ENCODE assay signal across 8 cellular contexts in genomic region chr20:33663161-33664084, GRCh38. TPM values are rescaled to one million over a fixed set of nuclear protein-coding genes. Genes with fewer than 3 reads are reported as not detected.
A peak's percentile ranks its signal among the peaks of the same experiment; 100 is the strongest.
DNase-seq lines count a peak whose midpoint lies in the region; ATAC-seq and TF ChIP-seq lines count a peak whose summit lies in the region.

No MANE protein-coding gene starts in this region.

- DNase-seq in ACHN, result peak; percentile 74
- peak; percentile 65 for DNase-seq in HT1080 (ENCODE audit: low read depth)
- DNase-seq in OCI-LY7 (ENCODE audit: low spot score), result peak; percentile 91
- DNase-seq in activated T-cell treated with anti-CD3 and anti-CD28 coated beads for 1 hour (ENCODE audit: low read depth), result peak; percentile 76
- DNase-seq in epidermal melanocyte (ENCODE audit: insufficient read length, low spot score), result peak; percentile 71
- peak; percentile 67 for DNase-seq in middle frontal gyrus (ENCODE audit: extremely low spot score, low spot score)
- peak; percentile 77 to 85 for DNase-seq in stimulated activated CD8-positive, alpha-beta memory T cell treated with anti-CD3 and anti-CD28 coated beads, Interleukin-2, amount 100 ng/mL, for 48 hours (ENCODE audit: low read depth in 2 of 2)

- 0 out of 2 replicates have a peak, but pooled peaks cover 3% of the 10 kb centered on the region for H4K20me1 ChIP-seq in OCI-LY7 (ENCODE audit: insufficient read depth, low read length)

- peaks cover 42% of the 10 kb centered on the region for H3K4me1 ChIP-seq in OCI-LY7 (ENCODE audit: insufficient read depth, low read length, poor library complexity, severe bottlenecking)

- H3K9me3 ChIP-seq in OCI-LY7 (ENCODE audit: low read length), result no peaks in the 10 kb centered on the region

- intact Hi-C loops in OCI-LY7 (cut with micrococcal nuclease; ENCODE audit: unreplicated experiment), result no loop called here

- CTCF ChIA-PET in OCI-LY7 (lab: Charles Lee; ENCODE audit: unreplicated experiment), result no interaction called here

- POLR2A ChIA-PET in OCI-LY7 (lab: Charles Lee), result interaction anchor here (0.6 to 2.1 kb wide), 9 partner anchors 16 to 375 kb away, joined by 3 to 6 read pairs (median 3); partner anchors contain the start of genes CBFA2T2 and E2F1

- H3K36me3 ChIP-seq in OCI-LY7 (ENCODE audit: insufficient read depth, low read length), result peaks cover 11% of the 10 kb centered on the region; the same call in 1 of the 2 replicates

- H3K79me2 ChIP-seq in OCI-LY7 (ENCODE audit: insufficient read depth, low read depth, low read length), result peaks cover 4% of the 10 kb centered on the region; the same call in 1 of the 2 replicates

- no TSS peak for BruUV-seq in OCI-LY7 (replicated peaks; lab: Mats Ljungman, UMichigan)

- peak; percentile 43 for ATAC-seq in GM18907 (IDR thresholded peaks at IDR 0.05; ENCODE audit: unreplicated experiment)

- in situ Hi-C loops in ACHN (cut with HindIII; ENCODE audit: low pct_ligation_motif_present, low pct_unique_long_range_greater_than_20kb, low sequenced_read_pairs), result no loop called here

- peak overlapping the region; percentile 85 for H3K4me2 ChIP-seq in OCI-LY7 (ENCODE audit: low read length)

- peak overlapping the region; percentile 65 for H2AFZ ChIP-seq in OCI-LY7 (ENCODE audit: low read length)

- H3K9me2 ChIP-seq in OCI-LY7 (ENCODE audit: insufficient read depth, low read length), result no peaks in the 10 kb centered on the region

- H3K27ac ChIP-seq in OCI-LY7 (ENCODE audit: low read depth, low read length, poor library complexity, severe bottlenecking), result peak overlapping the region; percentile 66

- TF ChIP-seq CTCF in OCI-LY7 (conservative IDR thresholded peaks at IDR 0.05; ENCODE audit: low read length), result no peak

- peak overlapping the region; percentile 72 for H3K4me3 ChIP-seq in OCI-LY7 (ENCODE audit: low read depth, low read length, poor library complexity, severe bottlenecking)

RNA-seq across cellular contexts. Expression of gene C20orf144, which starts 1.3 kb away (rescaled TPM):
- 0.16 TPM in 1 of 2 replicates, not detected in the other for total RNA-seq in HT1080 (2014; rRNA removed; shearing (Covaris generic))
- 0.06 and 0.17 TPM in 2 replicates for polyA plus RNA-seq in HT1080 (2015; cell fraction: cytosol; rRNA removed)
- polyA plus RNA-seq in HT1080 (2015; cell fraction: nucleus; rRNA removed), result not detected in 2 replicates
- 0.18 and 0.44 TPM in 2 replicates for total RNA-seq in OCI-LY7 (2014; rRNA removed; shearing (Covaris generic))
- total RNA-seq in OCI-LY7 (2022), result 0.31 and 0.42 TPM in 2 replicates

RNA-seq across cellular contexts. Expression of gene ACTL10, which starts 3.3 kb away (rescaled TPM):
- 0.06 TPM in 1 of 2 replicates, not detected in the other for total RNA-seq in HT1080 (2014; rRNA removed; shearing (Covaris generic))
- polyA plus RNA-seq in HT1080 (2015; cell fraction: cytosol; rRNA removed), result 0.03 TPM in 1 of 2 replicates, not detected in the other
- polyA plus RNA-seq in HT1080 (2015; cell fraction: nucleus; rRNA removed), result not detected in 2 replicates
- 7.4 and 11.7 TPM in 2 replicates for total RNA-seq in OCI-LY7 (2014; rRNA removed; shearing (Covaris generic))
- total RNA-seq in OCI-LY7 (2022), result 5.1 and 5.6 TPM in 2 replicates

RNA-seq across cellular contexts. Expression of gene NECAB3, which starts 10.8 kb away (rescaled TPM):
- total RNA-seq in HT1080 (2014; rRNA removed; shearing (Covaris generic)), result 22.8 and 25.1 TPM in 2 replicates
- 9.3 and 9.5 TPM in 2 replicates for polyA plus RNA-seq in HT1080 (2015; cell fraction: cytosol; rRNA removed)
- 29.2 and 38.5 TPM in 2 replicates for polyA plus RNA-seq in HT1080 (2015; cell fraction: nucleus; rRNA removed)
- total RNA-seq in OCI-LY7 (2014; rRNA removed; shearing (Covaris generic)), result 48.2 and 62.4 TPM in 2 replicates
- 71.3 and 79.4 TPM in 2 replicates for total RNA-seq in OCI-LY7 (2022)

RNA-seq across cellular contexts. Expression of gene E2F1, which starts 22.8 kb away (rescaled TPM):
- 37.1 and 48.7 TPM in 2 replicates for total RNA-seq in HT1080 (2014; rRNA removed; shearing (Covaris generic))
- polyA plus RNA-seq in HT1080 (2015; cell fraction: cytosol; rRNA removed), result 27.4 and 32.2 TPM in 2 replicates
- polyA plus RNA-seq in HT1080 (2015; cell fraction: nucleus; rRNA removed), result 31.2 and 33.8 TPM in 2 replicates
- 128 and 135 TPM in 2 replicates for total RNA-seq in OCI-LY7 (2014; rRNA removed; shearing (Covaris generic))
- 148 and 168 TPM in 2 replicates for total RNA-seq in OCI-LY7 (2022)

RNA-seq across cellular contexts. Expression of gene PXMP4, which starts 56.7 kb away (rescaled TPM):
- 5.1 and 5.6 TPM in 2 replicates for total RNA-seq in HT1080 (2014; rRNA removed; shearing (Covaris generic))
- 3.8 and 4.1 TPM in 2 replicates for polyA plus RNA-seq in HT1080 (2015; cell fraction: cytosol; rRNA removed)
- polyA plus RNA-seq in HT1080 (2015; cell fraction: nucleus; rRNA removed), result 2.8 and 4.0 TPM in 2 replicates
- total RNA-seq in OCI-LY7 (2014; rRNA removed; shearing (Covaris generic)), result 3.1 and 4.2 TPM in 2 replicates
- 7.8 and 8.2 TPM in 2 replicates for total RNA-seq in OCI-LY7 (2022)

Comparison
In these comparisons a context has a peak if more than half of its experiments do, and no peak if none do; other contexts are left out.
1. Peak in every context shown above with its lines: DNase-seq, ATAC-seq, H3K4me3 ChIP-seq and H3K27ac ChIP-seq.